Comparison of ENCODE assay signal across 39 cellular contexts in the genomic region with DNA sequence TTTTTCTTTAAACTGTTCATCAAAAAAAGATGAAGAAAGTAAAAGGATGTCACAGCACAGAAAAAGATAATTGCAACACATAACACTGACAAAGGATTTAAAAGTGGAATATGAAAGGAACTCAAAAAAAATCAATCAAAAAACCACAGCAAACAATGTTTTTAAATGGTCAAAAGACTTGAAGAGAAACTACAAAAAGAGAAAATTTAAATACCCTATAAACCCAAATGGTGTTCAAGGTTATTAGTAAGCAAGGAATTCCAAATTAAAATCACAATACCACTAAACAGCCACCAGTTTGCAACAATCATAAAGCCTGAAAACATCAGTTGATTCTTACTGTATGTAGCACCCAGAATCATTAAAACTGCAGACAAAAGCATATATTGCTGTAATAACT. TPM values are rescaled to one million over a fixed set of nuclear protein-coding genes. Genes with fewer than 3 reads are reported as not detected.
"Had no signal": no experiment of that assay in that cellular context is flagged by ENCODE, and none has a peak within 500 bp of the region (broad histone marks: within the 10 kb centered on the region; RNA-seq: fewer than 3 reads in every experiment).

No MANE protein-coding gene starts in this region.

- H3K4me1 ChIP-seq: adrenal gland, ascending aorta, body of pancreas, breast epithelium had no signal

- ATAC-seq: activated naive CD4-positive, alpha-beta T cell treated with anti-CD3 and anti-CD28 coated beads, Interleukin-2, amount 50 U/mL, for 72 hours; activated naive CD8-positive, alpha-beta T cell treated with anti-CD3 and anti-CD28 coated beads, Interleukin-2, amount 50 U/mL, for 24 hours; activated T-cell treated with anti-CD3 and anti-CD28 coated beads, Interleukin-2, amount 50 U/mL, for 4 hours; activated T-cell treated with anti-CD3 and anti-CD28 coated beads, Interleukin-2, amount 50 U/mL, for 72 hours; activated T-helper 17 cell treated with anti-CD3 and anti-CD28 coated beads, Interleukin-2, amount 50 U/mL, for 72 hours; body of pancreas had no signal

- H3K9me3 Mint-ChIP-seq: activated naive CD4-positive, alpha-beta T cell treated with anti-CD3 and anti-CD28 coated beads, Interleukin-2, amount 10 ng/mL, durations not matched to agents 7 days and 5 days; activated naive CD4-positive, alpha-beta T cell treated with anti-CD3 and anti-CD28 coated beads, Interleukin-2, amount 50 U/mL, for 24 hours; activated naive CD8-positive, alpha-beta T cell treated with anti-CD3 and anti-CD28 coated beads, Interleukin-2, amount 10 ng/mL, durations not matched to agents 7 days and 5 days; activated naive CD8-positive, alpha-beta T cell treated with anti-CD3 and anti-CD28 coated beads, Interleukin-2, amount 50 U/mL, for 24 hours; activated T-helper 1 cell treated with anti-CD3 and anti-CD28 coated beads, Interleukin-12 subunit alpha, Interleukin-12 subunit beta, Interleukin-2, Interleukin-4 antibody, amounts not matched to agents 30 ng/mL and 10 ng/mL and 1 ng/mL, durations not matched to agents 14 hours and 24 hours and 36 hours; activated T-helper 2 cell treated with anti-CD3 and anti-CD28 coated beads, Interferon-gamma antibody, Interleukin-2, Interleukin-4, amounts not matched to agents 10 μg/mL and 5 μg/mL and 100 μg/mL, durations not matched to agents 14 hours and 24 hours and 36 hours; brain had no signal

- H3K4me3 Mint-ChIP-seq: activated naive CD4-positive, alpha-beta T cell treated with anti-CD3 and anti-CD28 coated beads for 36 hours; activated naive CD4-positive, alpha-beta T cell treated with anti-CD3 and anti-CD28 coated beads, Interleukin-2, amount 10 ng/mL, durations not matched to agents 7 days and 5 days; activated naive CD4-positive, alpha-beta T cell treated with anti-CD3 and anti-CD28 coated beads, Interleukin-2, amount 50 U/mL, for 24 hours; activated naive CD8-positive, alpha-beta T cell; activated naive CD8-positive, alpha-beta T cell treated with anti-CD3 and anti-CD28 coated beads for 36 hours; activated naive CD8-positive, alpha-beta T cell treated with anti-CD3 and anti-CD28 coated beads, Interleukin-2, amount 10 ng/mL, durations not matched to agents 7 days and 5 days; activated naive CD8-positive, alpha-beta T cell treated with anti-CD3 and anti-CD28 coated beads, Interleukin-2, amount 50 U/mL, for 24 hours; activated T-cell treated with anti-CD3 and anti-CD28 coated beads, Interleukin-2, amount 50 U/mL, for 24 hours; activated T-cell treated with anti-CD3 and anti-CD28 coated beads, Interleukin-2, amount 50 U/mL, for 4 hours; activated T-cell treated with anti-CD3 and anti-CD28 coated beads, Interleukin-2, amount 50 U/mL, for 72 hours; activated T-helper 1 cell treated with anti-CD3 and anti-CD28 coated beads, Interleukin-12 subunit alpha, Interleukin-12 subunit beta, Interleukin-2, Interleukin-4 antibody, amounts not matched to agents 30 ng/mL and 10 ng/mL and 1 ng/mL, durations not matched to agents 14 hours and 24 hours and 36 hours; activated T-helper 17 cell treated with anti-CD3 and anti-CD28 coated beads, Interleukin-2, amount 50 U/mL, for 72 hours; brain; central memory CD8-positive, alpha-beta T cell had no signal

- H3K36me3 Mint-ChIP-seq: activated naive CD4-positive, alpha-beta T cell treated with anti-CD3 and anti-CD28 coated beads, Interleukin-2, amount 10 ng/mL, durations not matched to agents 7 days and 5 days; activated naive CD4-positive, alpha-beta T cell treated with anti-CD3 and anti-CD28 coated beads, Interleukin-2, amount 50 U/mL, for 24 hours; activated naive CD4-positive, alpha-beta T cell treated with anti-CD3 and anti-CD28 coated beads, Interleukin-2, amount 50 U/mL, for 72 hours; activated naive CD8-positive, alpha-beta T cell; activated naive CD8-positive, alpha-beta T cell treated with anti-CD3 and anti-CD28 coated beads for 36 hours; activated naive CD8-positive, alpha-beta T cell treated with anti-CD3 and anti-CD28 coated beads, Interleukin-2, amount 10 ng/mL, durations not matched to agents 7 days and 5 days had no signal

- FAIRE-seq: astrocyte, bronchial epithelial cell had no signal

- H3K4me3 ChIP-seq: adrenal gland, ascending aorta, body of pancreas, breast epithelium, cardiac muscle cell had no signal

- H3K27ac ChIP-seq: adrenal gland, ascending aorta, body of pancreas, brain microvascular endothelial cell, breast epithelium, cardiac muscle cell had no signal

- DNase-seq: activated effector memory CD4-positive, alpha-beta T cell treated with anti-CD3 and anti-CD28 coated beads, Interleukin-2, amount 50 U/mL, for 16 hours; activated effector memory CD4-positive, alpha-beta T cell treated with Interleukin-2 at 50 U/mL for 16 hours; activated gamma-delta T cell; activated gamma-delta T cell treated with Interleukin-2 at 50 U/mL for 16 hours; activated naive CD4-positive, alpha-beta T cell; activated naive CD4-positive, alpha-beta T cell treated with anti-CD3 and anti-CD28 coated beads for 36 hours; activated naive CD4-positive, alpha-beta T cell treated with anti-CD3 and anti-CD28 coated beads, Interleukin-2, amount 10 ng/mL, durations not matched to agents 7 days and 5 days; activated naive CD4-positive, alpha-beta T cell treated with anti-CD3 and anti-CD28 coated beads, Interleukin-2, amount 50 U/mL, for 16 hours; activated naive CD4-positive, alpha-beta T cell treated with Interleukin-2 at 50 U/mL for 16 hours; activated naive CD8-positive, alpha-beta T cell treated with anti-CD3 and anti-CD28 coated beads for 36 hours; activated naive CD8-positive, alpha-beta T cell treated with anti-CD3 and anti-CD28 coated beads, Interleukin-2, amount 10 ng/mL, durations not matched to agents 7 days and 5 days; activated naive CD8-positive, alpha-beta T cell treated with anti-CD3 and anti-CD28 coated beads, Interleukin-2, amount 50 U/mL, for 24 hours; activated T-cell treated with anti-CD3 and anti-CD28 coated beads, Interleukin-2, amount 50 U/mL, for 24 hours; activated T-cell treated with anti-CD3 and anti-CD28 coated beads, Interleukin-2, amount 50 U/mL, for 4 hours; activated T-cell treated with anti-CD3 and anti-CD28 coated beads, Interleukin-2, amount 50 U/mL, for 48 hours; activated T-cell treated with anti-CD3 and anti-CD28 coated beads, Interleukin-2, amount 50 U/mL, for 72 hours; adrenal gland; amniotic stem cell; amygdala; anterior cingulate cortex; aorta; body of pancreas; brain microvascular endothelial cell; caudate nucleus; central memory CD4-positive, alpha-beta T cell; cerebellar nuclear complex had no signal

- H3K36me3 ChIP-seq: adrenal gland, ascending aorta, brain microvascular endothelial cell, breast epithelium, cardiac muscle cell had no signal

- H3K9me3 ChIP-seq: ascending aorta, body of pancreas, breast epithelium had no signal

- H3K27ac Mint-ChIP-seq: activated naive CD4-positive, alpha-beta T cell treated with anti-CD3 and anti-CD28 coated beads for 36 hours; activated naive CD4-positive, alpha-beta T cell treated with anti-CD3 and anti-CD28 coated beads, Interleukin-2, amount 10 ng/mL, durations not matched to agents 7 days and 5 days; activated naive CD4-positive, alpha-beta T cell treated with anti-CD3 and anti-CD28 coated beads, Interleukin-2, amount 50 U/mL, for 24 hours; activated naive CD4-positive, alpha-beta T cell treated with anti-CD3 and anti-CD28 coated beads, Interleukin-2, amount 50 U/mL, for 72 hours; activated naive CD8-positive, alpha-beta T cell; activated naive CD8-positive, alpha-beta T cell treated with anti-CD3 and anti-CD28 coated beads for 36 hours; activated naive CD8-positive, alpha-beta T cell treated with anti-CD3 and anti-CD28 coated beads, Interleukin-2, amount 10 ng/mL, durations not matched to agents 7 days and 5 days; activated naive CD8-positive, alpha-beta T cell treated with anti-CD3 and anti-CD28 coated beads, Interleukin-2, amount 50 U/mL, for 24 hours; activated T-cell treated with anti-CD3 and anti-CD28 coated beads, Interleukin-2, amount 50 U/mL, for 24 hours; activated T-cell treated with anti-CD3 and anti-CD28 coated beads, Interleukin-2, amount 50 U/mL, for 72 hours; activated T-helper 1 cell treated with anti-CD3 and anti-CD28 coated beads, Interleukin-12 subunit alpha, Interleukin-12 subunit beta, Interleukin-2, Interleukin-4 antibody, amounts not matched to agents 30 ng/mL and 10 ng/mL and 1 ng/mL, durations not matched to agents 14 hours and 24 hours and 36 hours; activated T-helper 17 cell treated with anti-CD3 and anti-CD28 coated beads, Interleukin-2, amount 50 U/mL, for 72 hours; activated T-helper 2 cell treated with anti-CD3 and anti-CD28 coated beads, Interferon-gamma antibody, Interleukin-2, Interleukin-4, amounts not matched to agents 10 μg/mL and 5 μg/mL and 100 μg/mL, durations not matched to agents 14 hours and 24 hours and 36 hours; brain had no signal

- H3K4me1 Mint-ChIP-seq: activated naive CD4-positive, alpha-beta T cell treated with anti-CD3 and anti-CD28 coated beads, Interleukin-2, amount 10 ng/mL, durations not matched to agents 7 days and 5 days; activated naive CD4-positive, alpha-beta T cell treated with anti-CD3 and anti-CD28 coated beads, Interleukin-2, amount 50 U/mL, for 24 hours; activated naive CD8-positive, alpha-beta T cell treated with anti-CD3 and anti-CD28 coated beads for 36 hours; activated naive CD8-positive, alpha-beta T cell treated with anti-CD3 and anti-CD28 coated beads, Interleukin-2, amount 10 ng/mL, durations not matched to agents 7 days and 5 days; activated naive CD8-positive, alpha-beta T cell treated with anti-CD3 and anti-CD28 coated beads, Interleukin-2, amount 50 U/mL, for 24 hours; activated T-helper 17 cell treated with anti-CD3 and anti-CD28 coated beads, Interleukin-2, amount 50 U/mL, for 72 hours; brain; central memory CD8-positive, alpha-beta T cell had no signal

- H3K27me3 ChIP-seq: adrenal gland, ascending aorta, body of pancreas, brain microvascular endothelial cell, breast epithelium, cardiac muscle cell had no signal

- H3K27me3 Mint-ChIP-seq: activated naive CD4-positive, alpha-beta T cell treated with anti-CD3 and anti-CD28 coated beads, Interleukin-2, amount 10 ng/mL, durations not matched to agents 7 days and 5 days; activated naive CD4-positive, alpha-beta T cell treated with anti-CD3 and anti-CD28 coated beads, Interleukin-2, amount 50 U/mL, for 24 hours; activated naive CD8-positive, alpha-beta T cell; activated naive CD8-positive, alpha-beta T cell treated with anti-CD3 and anti-CD28 coated beads for 36 hours; activated naive CD8-positive, alpha-beta T cell treated with anti-CD3 and anti-CD28 coated beads, Interleukin-2, amount 10 ng/mL, durations not matched to agents 7 days and 5 days; activated naive CD8-positive, alpha-beta T cell treated with anti-CD3 and anti-CD28 coated beads, Interleukin-2, amount 50 U/mL, for 24 hours; activated T-cell treated with anti-CD3 and anti-CD28 coated beads, Interleukin-2, amount 50 U/mL, for 24 hours; activated T-helper 17 cell treated with anti-CD3 and anti-CD28 coated beads, Interleukin-2, amount 50 U/mL, for 72 hours; brain; central memory CD8-positive, alpha-beta T cell had no signal

RNA-seq across cellular contexts. Expression of a gene that starts 36.5 kb away (rescaled TPM):
- total RNA-seq: activated naive CD4-positive, alpha-beta T cell treated with anti-CD3 and anti-CD28 coated beads for 36 hours; activated naive CD4-positive, alpha-beta T cell treated with anti-CD3 and anti-CD28 coated beads, Interleukin-2, amount 50 U/mL, for 72 hours; activated naive CD8-positive, alpha-beta T cell treated with anti-CD3 and anti-CD28 coated beads for 36 hours; activated naive CD8-positive, alpha-beta T cell treated with anti-CD3 and anti-CD28 coated beads, Interleukin-2, amount 10 ng/mL, durations not matched to agents 7 days and 5 days; activated T-cell treated with anti-CD3 and anti-CD28 coated beads, Interleukin-2, amount 50 U/mL, for 4 hours; activated T-cell treated with anti-CD3 and anti-CD28 coated beads, Interleukin-2, amount 50 U/mL, for 72 hours; activated T-helper 1 cell treated with anti-CD3 and anti-CD28 coated beads, Interleukin-12 subunit alpha, Interleukin-12 subunit beta, Interleukin-2, Interleukin-4 antibody, amounts not matched to agents 30 ng/mL and 10 ng/mL and 1 ng/mL, durations not matched to agents 14 hours and 24 hours and 36 hours; activated T-helper 17 cell treated with anti-CD3 and anti-CD28 coated beads, Interleukin-2, amount 50 U/mL, for 72 hours had no signal
